Comparison of ENCODE assay signal across 15 cellular contexts in the genomic region with DNA sequence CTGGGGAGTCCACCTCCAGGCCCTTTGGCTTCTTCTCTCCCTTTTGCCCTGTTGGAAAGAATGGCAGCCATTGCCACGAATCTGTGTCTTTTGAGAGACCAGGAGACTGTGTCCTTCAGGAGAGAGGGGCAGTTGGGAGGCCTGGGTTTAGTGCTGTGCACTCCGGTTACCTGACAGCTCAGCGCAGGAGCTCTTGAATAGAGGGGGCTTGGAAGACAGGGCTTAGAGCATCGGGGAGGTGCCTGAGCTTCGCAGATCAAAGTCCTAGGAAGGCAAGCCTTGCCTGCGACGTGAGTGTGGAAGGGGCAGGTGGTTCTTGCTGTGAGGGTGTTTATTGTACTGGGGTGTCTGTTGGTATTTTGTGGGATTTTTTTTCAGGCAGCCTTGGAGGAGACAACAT. TPM values are rescaled to one million over a fixed set of nuclear protein-coding genes. Genes with fewer than 3 reads are reported as not detected.
DNase-seq lines count a peak whose midpoint lies in the region; TF ChIP-seq lines count a peak whose summit lies in the region.
"Had no signal": no experiment of that assay in that cellular context is flagged by ENCODE, and none has a peak within 500 bp of the region (broad histone marks: within the 10 kb centered on the region; RNA-seq: fewer than 3 reads in every experiment).

No MANE protein-coding gene starts in this region.

- H3K9me3 Mint-ChIP-seq in T-helper 2 cell treated with Interferon-gamma antibody and Interleukin-4, amounts not matched to agents 5 μg/mL and 100 μg/mL, for 36 hours = no peaks in the 10 kb centered on the region
- no peaks in the 10 kb centered on the region for H3K9me3 Mint-ChIP-seq in CD14-positive monocyte
- H3K9me3 Mint-ChIP-seq in activated CD4-positive, alpha-beta memory T cell treated with anti-CD3 and anti-CD28 coated beads, Interleukin-2, amount 10 ng/mL, durations not matched to agents 7 days and 5 days = no peaks in the 10 kb centered on the region
- no peaks in the 10 kb centered on the region for H3K9me3 Mint-ChIP-seq in osteocyte (ENCODE audit: unreplicated experiment)
- H3K9me3 Mint-ChIP-seq: IgD-negative memory B cell had no signal

- TF ChIP-seq CTCF in CD14-positive monocyte (IDR thresholded peaks at IDR 0.05) = no peak
- TF ChIP-seq CTCF in osteocyte (IDR thresholded peaks at IDR 0.05) = no peak

- H3K27me3 Mint-ChIP-seq in T-helper 2 cell treated with Interferon-gamma antibody and Interleukin-4, amounts not matched to agents 5 μg/mL and 100 μg/mL, for 36 hours (ENCODE audit: low read depth) = no peaks in the 10 kb centered on the region
- H3K27me3 Mint-ChIP-seq in CD14-positive monocyte (ENCODE audit: low read depth in 3 of 3) (no peaks in the 10 kb centered on the region), osteocyte (ENCODE audit: unreplicated experiment) (no peaks in the 10 kb centered on the region)
- H3K27me3 Mint-ChIP-seq in activated CD4-positive, alpha-beta memory T cell treated with anti-CD3 and anti-CD28 coated beads, Interleukin-2, amount 10 ng/mL, durations not matched to agents 7 days and 5 days = no peaks in the 10 kb centered on the region
- H3K27me3 Mint-ChIP-seq: IgD-negative memory B cell had no signal

- H3K27ac Mint-ChIP-seq in T-helper 2 cell treated with Interferon-gamma antibody and Interleukin-4, amounts not matched to agents 5 μg/mL and 100 μg/mL, for 36 hours = peak overlapping the region; percentile 68
- peak overlapping the region in 4 of 7 donors; percentile 37 to 69 (median 58) for H3K27ac Mint-ChIP-seq in CD14-positive monocyte
- H3K27ac Mint-ChIP-seq in activated CD4-positive, alpha-beta memory T cell treated with anti-CD3 and anti-CD28 coated beads, Interleukin-2, amount 10 ng/mL, durations not matched to agents 7 days and 5 days = peak overlapping the region; percentile 95
- H3K27ac Mint-ChIP-seq in osteocyte (ENCODE audit: unreplicated experiment) = no peak overlapping the region

- intact Hi-C loops in CD14-positive monocyte (cut with micrococcal nuclease) = no loop called here

- H3K4me3 Mint-ChIP-seq in T-helper 2 cell treated with Interferon-gamma antibody and Interleukin-4, amounts not matched to agents 5 μg/mL and 100 μg/mL, for 36 hours = no peak overlapping the region
- H3K4me3 Mint-ChIP-seq in CD14-positive monocyte (no peak overlapping the region), osteocyte (ENCODE audit: unreplicated experiment) (no peak overlapping the region)
- H3K4me3 Mint-ChIP-seq in activated CD4-positive, alpha-beta memory T cell treated with anti-CD3 and anti-CD28 coated beads, Interleukin-2, amount 10 ng/mL, durations not matched to agents 7 days and 5 days = no peak overlapping the region
- H3K4me3 Mint-ChIP-seq: IgD-negative memory B cell had no signal

- POLR2A ChIA-PET in activated CD4-positive, alpha-beta memory T cell treated with anti-CD3 and anti-CD28 coated beads, Interleukin-2, amount 10 ng/mL, durations not matched to agents 7 days and 5 days (lab: Charles Lee) = interaction anchor here (1.0 to 4.2 kb wide), 4 partner anchors 8 to 67 kb away, joined by 3 to 49 read pairs (median 4); a partner anchor contains a TSS

- DNase-seq in T-helper 2 cell treated with Interferon-gamma antibody and Interleukin-4, amounts not matched to agents 5 μg/mL and 100 μg/mL, for 36 hours (ENCODE audit: low spot score) = no peak
- DNase-seq in T-helper 2 cell = no peak
- no peak for DNase-seq in CD14-positive monocyte (ENCODE audit: low spot score)
- no peak for DNase-seq in activated CD4-positive, alpha-beta memory T cell treated with anti-CD3 and anti-CD28 coated beads, Interleukin-2, amount 10 ng/mL, durations not matched to agents 7 days and 5 days
- peak; percentile 68 for DNase-seq in osteocyte (ENCODE audit: extremely low spot score, unreplicated experiment)
- no peak for DNase-seq in COLO829 (ENCODE audit: low spot score)
- DNase-seq in NOMO-1 treated with DMSO at 0.1 percent for 48 hours (lab: John Stamatoyannopoulos, UW; ENCODE audit: unreplicated experiment) = no peak
- DNase-seq in NOMO-1 (lab: John Stamatoyannopoulos, UW; ENCODE audit: unreplicated experiment in 2 of 2) = no peak
- DNase-seq: DMS 273 treated with DMSO at 0.1 percent for 48 hours, GDM1, NCI-H187, NCI-H2171, NCI-H82, Right ventricle myocardium superior had no signal

- CTCF ChIA-PET in activated CD4-positive, alpha-beta memory T cell treated with anti-CD3 and anti-CD28 coated beads, Interleukin-2, amount 10 ng/mL, durations not matched to agents 7 days and 5 days (lab: Charles Lee) = interaction anchor here (1.1 to 1.3 kb wide), 2 partner anchors 27 to 69 kb away, joined by 3 read pairs; no protein-coding TSS in a partner anchor

- H3K4me1 Mint-ChIP-seq in T-helper 2 cell treated with Interferon-gamma antibody and Interleukin-4, amounts not matched to agents 5 μg/mL and 100 μg/mL, for 36 hours (ENCODE audit: low read depth) = peaks cover 23% of the 10 kb centered on the region
- H3K4me1 Mint-ChIP-seq in CD14-positive monocyte (peaks cover 22% of the 10 kb centered on the region), osteocyte (ENCODE audit: unreplicated experiment) (no peaks in the 10 kb centered on the region)
- peaks cover 44% of the 10 kb centered on the region for H3K4me1 Mint-ChIP-seq in activated CD4-positive, alpha-beta memory T cell treated with anti-CD3 and anti-CD28 coated beads, Interleukin-2, amount 10 ng/mL, durations not matched to agents 7 days and 5 days

- H3K36me3 Mint-ChIP-seq in T-helper 2 cell treated with Interferon-gamma antibody and Interleukin-4, amounts not matched to agents 5 μg/mL and 100 μg/mL, for 36 hours (ENCODE audit: low read depth) = peaks cover 56% of the 10 kb centered on the region
- peaks cover 85 to 86% of the 10 kb centered on the region in 2 donors for H3K36me3 Mint-ChIP-seq in CD14-positive monocyte
- peaks cover 74% of the 10 kb centered on the region for H3K36me3 Mint-ChIP-seq in activated CD4-positive, alpha-beta memory T cell treated with anti-CD3 and anti-CD28 coated beads, Interleukin-2, amount 10 ng/mL, durations not matched to agents 7 days and 5 days (ENCODE audit: low read depth)
- H3K36me3 Mint-ChIP-seq in osteocyte (ENCODE audit: unreplicated experiment) = peaks cover 47% of the 10 kb centered on the region

RNA-seq across cellular contexts. Expression of a gene that starts 41.9 kb away (rescaled TPM):
- 1 to 10 TPM; 2.0 to 2.6 TPM for polyA plus RNA-seq in CD14-positive monocyte
- total RNA-seq in activated CD4-positive, alpha-beta memory T cell treated with anti-CD3 and anti-CD28 coated beads, Interleukin-2, amount 10 ng/mL, durations not matched to agents 7 days and 5 days = 10 to 100 TPM; 26.6 to 27.3 TPM
- 16.5 and 21.4 TPM in 2 replicates for total RNA-seq in osteocyte
